9 cellular contexts compared by ENCODE assay signal in genomic region chr17:48441231-48441711, GRCh38. TPM values are rescaled to one million over a fixed set of nuclear protein-coding genes. Genes with fewer than 3 reads are reported as not detected.
DNase-seq lines count a peak whose midpoint lies in the region; ATAC-seq and TF ChIP-seq lines count a peak whose summit lies in the region.
"Had no signal": no experiment of that assay in that cellular context is flagged by ENCODE, and none has a peak within 500 bp of the region (broad histone marks: within the 10 kb centered on the region; RNA-seq: fewer than 3 reads in every experiment).

No MANE protein-coding gene starts in this region.

- no peak for TF ChIP-seq EP300 in transverse colon (IDR thresholded peaks at IDR 0.05; ENCODE audit: low read depth)

- no peak overlapping the region for H3K4me3 ChIP-seq in transverse colon
- no peak overlapping the region for H3K4me3 ChIP-seq in breast epithelium

- peak overlapping the region; percentile 52 to 67 (median 67) for H3K4me3 Mint-ChIP-seq in T-cell

- peak; percentile 35 for DNase-seq in stimulated activated CD4-positive, alpha-beta T cell treated with anti-CD3 and anti-CD28 coated beads, Interleukin-4, amount 100 ng/mL, for 24 hours
- no peak for DNase-seq in stimulated activated CD4-positive, alpha-beta T cell treated with anti-CD3 and anti-CD28 coated beads, Interleukin-12 subunit alpha, Interleukin-12 subunit beta, amount 100 ng/mL, for 4 hours
- DNase-seq in T-cell (peak in 29 of 34 experiments; percentile 12 to 62 (median 38)), transverse colon (no peak), breast epithelium (ENCODE audit: low spot score in 2 of 2) (no peak), NCI-H748 (lab: John Stamatoyannopoulos, UW; ENCODE audit: unreplicated experiment) (no peak), NCI-H345 (lab: John Stamatoyannopoulos, UW) (no peak)

- H3K36me3 ChIP-seq in transverse colon = no peaks in the 10 kb centered on the region
- no peaks in the 10 kb centered on the region for H3K36me3 ChIP-seq in breast epithelium

- H3K9me3 Mint-ChIP-seq in T-cell = peaks cover 0 to 13% (median 5%) of the 10 kb centered on the region in 3 donors

- CTCF ChIA-PET in T-cell (lab: Charles Lee) = interaction anchor here in 1 of 2 donors (0.5 to 1.9 kb wide), 8 partner anchors 12 to 363 kb away, joined by 3 to 14 read pairs (median 3); no protein-coding TSS in a partner anchor

- WGBS in transverse colon (ENCODE audit: low coverage in 1 of 2), 2 donors = 62 to 71% methylated on average over 1 of the region's 1 CpG

- TF ChIP-seq POLR2A in transverse colon (IDR thresholded peaks at IDR 0.05) (no peak), breast epithelium (IDR thresholded peaks at IDR 0.05) (no peak)

- TF ChIP-seq CTCF in transverse colon (IDR thresholded peaks at IDR 0.05) (no peak), breast epithelium (IDR thresholded peaks at IDR 0.05) (no peak)

- POLR2A ChIA-PET in T-cell (lab: Charles Lee) = interaction anchor here (0.6 to 1.5 kb wide), 4 partner anchors 13 to 101 kb away, joined by 3 read pairs; no protein-coding TSS in a partner anchor

- H3K27ac ChIP-seq in transverse colon (peak overlapping the region in 3 of 4 donors; percentile 22 to 43 (median 40)), breast epithelium (no peak overlapping the region)

- no peaks in the 10 kb centered on the region for H3K36me3 Mint-ChIP-seq in T-cell

- in situ Hi-C loops in transverse colon (cut with MboI; ENCODE audit: low pct_ligation_motif_present in 1 of 4, low pct_unique_long_range_greater_than_20kb in 1 of 4, low sequenced_read_pairs in 3 of 4) = no loop called here

- intact Hi-C loops in transverse colon (cut with DNase I; ENCODE audit: low total_unique reads) (no loop called here), breast epithelium (cut with DNase I; ENCODE audit: low total_unique reads) (loop anchor here (10.0 kb wide), 1 partner anchor 64 kb away; no protein-coding TSS in a partner anchor)

- no peaks in the 10 kb centered on the region for H3K27me3 ChIP-seq in transverse colon
- peaks cover 0 to 8% of the 10 kb centered on the region in 2 donors for H3K27me3 ChIP-seq in breast epithelium

- H3K4me1 Mint-ChIP-seq in T-cell = peaks cover 91 to 95% (median 95%) of the 10 kb centered on the region in 3 donors

- ATAC-seq in HG03060 (IDR thresholded peaks at IDR 0.05; ENCODE audit: low read depth, unreplicated experiment) (peak; percentile 54), T-cell (replicated peaks in 1 of 4) (peak; percentile 72 to 84 (median 79))

- peak overlapping the region; percentile 98 for H3K27ac Mint-ChIP-seq in T-cell

- H3K4me1 ChIP-seq in transverse colon (peaks cover 0 to 5% (median 0%) of the 10 kb centered on the region in 4 donors), breast epithelium (no peaks in the 10 kb centered on the region)

- no peaks in the 10 kb centered on the region for H3K27me3 Mint-ChIP-seq in T-cell

- H3K9me3 ChIP-seq in transverse colon (no peaks in the 10 kb centered on the region), breast epithelium (no peaks in the 10 kb centered on the region)

RNA-seq across cellular contexts. Expression of gene SKAP1, which starts 11.3 kb away (rescaled TPM):
- total RNA-seq in T-cell = 100 to 1,000 TPM in 2 of 5 donors, 10 to 100 TPM in 3; 71.5 to 142 (median 80.4) TPM
- total RNA-seq in transverse colon = 1 to 10 TPM in 3 of 4 donors, not detected in 1; 1.2 to 6.4 (median 4.9) TPM
- 1 to 10 TPM; 1.1 to 7.5 (median 5.9) TPM for total RNA-seq in breast epithelium
- total RNA-seq: lung microvascular endothelial cell had no signal

Comparison
In these comparisons a context has a peak if more than half of its experiments do, and no peak if none do; other contexts are left out.
1. DNase-seq: peak in stimulated activated CD4-positive, alpha-beta T cell treated with anti-CD3 and anti-CD28 coated beads, Interleukin-4, amount 100 ng/mL, for 24 hours (single experiment) and T-cell (29 of 34); none in stimulated activated CD4-positive, alpha-beta T cell treated with anti-CD3 and anti-CD28 coated beads, Interleukin-12 subunit alpha, Interleukin-12 subunit beta, amount 100 ng/mL, for 4 hours (single experiment), transverse colon (single experiment), breast epithelium (0 of 2), NCI-H748 (single experiment) and NCI-H345 (single experiment).
2. H3K27ac ChIP-seq: peak in transverse colon (3 of 4); none in breast epithelium (0 of 2).
3. RNA of gene SKAP1, which starts 11.3 kb away (total RNA-seq): 71.5 to 142 TPM in T-cell; 1.1 to 7.5 TPM in breast epithelium and 1.2 to 6.4 TPM in transverse colon; every median in the first group is over 4 times any median in the second.